Comparison of ENCODE assay signal across 9 cellular contexts in genomic region chr16:49859139-49859947, GRCh38. TPM values are rescaled to one million over a fixed set of nuclear protein-coding genes. Genes with fewer than 3 reads are reported as not detected.
DNase-seq lines count a peak whose midpoint lies in the region; ATAC-seq and TF ChIP-seq lines count a peak whose summit lies in the region.
"Had no signal": no experiment of that assay in that cellular context is flagged by ENCODE, and none has a peak within 500 bp of the region (broad histone marks: within the 10 kb centered on the region; RNA-seq: fewer than 3 reads in every experiment).

No MANE protein-coding gene starts in this region.

- H3K79me2 ChIP-seq in fibroblast of lung (ENCODE audit: control insufficient read depth, insufficient read depth, low read length), result no peaks in the 10 kb centered on the region

- peaks cover 13% of the 10 kb centered on the region for H3K4me1 Mint-ChIP-seq in nephron progenitor cell

- H3K4me2 ChIP-seq in BLaER1 treated with 17β-estradiol and CSF1 and Interleukin-3, amounts not matched to agents 10 nM and 100 nM, result peak overlapping the region; percentile 79 to 100 (median 99)
- peak overlapping the region; percentile 35 for H3K4me2 ChIP-seq in fibroblast of lung (ENCODE audit: extremely low read depth, insufficient read depth, low read length)

- no peaks in the 10 kb centered on the region for H3K36me3 Mint-ChIP-seq in nephron progenitor cell (ENCODE audit: low read depth)

- no peaks in the 10 kb centered on the region for H3K27me3 Mint-ChIP-seq in nephron progenitor cell (ENCODE audit: low read depth, poor library complexity)

- H3K9me3 ChIP-seq in BLaER1 treated with 17β-estradiol and CSF1 and Interleukin-3, amounts not matched to agents 10 nM and 100 nM (replicated peaks in 1 of 11), result no peaks in the 10 kb centered on the region
- H3K9me3 ChIP-seq in NT2/D1 (ENCODE audit: insufficient read depth, low read length) (no peaks in the 10 kb centered on the region), fibroblast of lung (ENCODE audit: control insufficient read depth, insufficient read depth, low read depth, low read length) (no peaks in the 10 kb centered on the region)
- H3K9me3 ChIP-seq: SK-N-SH had no signal

- TF ChIP-seq CTCF in fibroblast of lung (conservative IDR thresholded peaks at IDR 0.05 in 1 of 2, IDR thresholded peaks at IDR 0.05 in 1 of 2; ENCODE audit: low read depth in 1 of 2, low read length in 2 of 2) (no peak), nephron progenitor cell (IDR thresholded peaks at IDR 0.05) (no peak)

- peak overlapping the region; percentile 61 to 97 (median 95); a peak in 21 of 22 replicates for H3K9ac ChIP-seq in BLaER1 treated with 17β-estradiol and CSF1 and Interleukin-3, amounts not matched to agents 10 nM and 100 nM
- H3K9ac ChIP-seq in NT2/D1 (ENCODE audit: insufficient read length, low read depth) (peak overlapping the region; percentile 95), fibroblast of lung (ENCODE audit: insufficient read depth, low read length) (no peak overlapping the region)
- H3K9ac ChIP-seq: SK-N-SH had no signal

- no peak overlapping the region for H2AFZ ChIP-seq in fibroblast of lung (ENCODE audit: low read length)

- peak overlapping the region; percentile 79 for H3K4me3 Mint-ChIP-seq in nephron progenitor cell

- H3K4me3 ChIP-seq in BLaER1 treated with 17β-estradiol and CSF1 and Interleukin-3, amounts not matched to agents 10 nM and 100 nM, result peak overlapping the region; percentile 73 to 87 (median 79)
- H3K4me3 ChIP-seq in NT2/D1 (ENCODE audit: insufficient read length, low read depth) (peak overlapping the region; percentile 72), fibroblast of lung (replicated peaks in 1 of 4; ENCODE audit: control extremely low read depth in 1 of 4, insufficient read depth in 1 of 4, low read depth in 3 of 4, low read length in 4 of 4) (peak overlapping the region; percentile 7 to 35 (median 22))

- H3K27ac ChIP-seq in BLaER1 treated with 17β-estradiol and CSF1 and Interleukin-3, amounts not matched to agents 10 nM and 100 nM, result peak overlapping the region in 9 of 11 experiments; percentile 42 to 75 (median 62); a peak in 18 of 22 replicates
- no peak overlapping the region for H3K27ac ChIP-seq in fibroblast of lung (ENCODE audit: insufficient read depth, low read length)

- H3K4me1 ChIP-seq in BLaER1 treated with 17β-estradiol and CSF1 and Interleukin-3, amounts not matched to agents 10 nM and 100 nM, result peaks cover 5 to 44% (median 38%) of the 10 kb centered on the region in 10 experiments
- H3K4me1 ChIP-seq in NT2/D1 (ENCODE audit: insufficient read depth, insufficient read length), result peaks cover 6% of the 10 kb centered on the region
- H3K4me1 ChIP-seq in fibroblast of lung (ENCODE audit: control insufficient read depth, extremely low read depth, insufficient read depth, low read length), result no peaks in the 10 kb centered on the region

- H3K9me3 Mint-ChIP-seq in nephron progenitor cell, result no peaks in the 10 kb centered on the region

- H3K27me3 ChIP-seq in BLaER1 treated with 17β-estradiol and CSF1 and Interleukin-3, amounts not matched to agents 10 nM and 100 nM, result peaks cover 0 to 25% (median 9%) of the 10 kb centered on the region in 11 experiments; a peak in 13 of 22 replicates
- H3K27me3 ChIP-seq in NT2/D1 (ENCODE audit: insufficient read depth, insufficient read length), result peaks cover 8% of the 10 kb centered on the region
- H3K27me3 ChIP-seq in fibroblast of lung (ENCODE audit: control insufficient read depth, insufficient read depth, low read length), result peaks cover 20% of the 10 kb centered on the region

- no peak for ATAC-seq in HG03097 (IDR thresholded peaks at IDR 0.05; ENCODE audit: low FRiP score, unreplicated experiment)

- no peaks in the 10 kb centered on the region for H3K36me3 ChIP-seq in BLaER1 treated with 17β-estradiol and CSF1 and Interleukin-3, amounts not matched to agents 10 nM and 100 nM
- H3K36me3 ChIP-seq in NT2/D1 (ENCODE audit: insufficient read depth, insufficient read length, low read length), result no peaks in the 10 kb centered on the region
- H3K36me3 ChIP-seq in fibroblast of lung (ENCODE audit: control insufficient read depth, insufficient read depth, low read length), result no peaks in the 10 kb centered on the region

- peaks cover 0 to 7% (median 0%) of the 10 kb centered on the region in 11 experiments; a peak in 3 of 22 replicates for H4K20me1 ChIP-seq in BLaER1 treated with 17β-estradiol and CSF1 and Interleukin-3, amounts not matched to agents 10 nM and 100 nM
- no peaks in the 10 kb centered on the region for H4K20me1 ChIP-seq in fibroblast of lung (ENCODE audit: control insufficient read depth, extremely low read depth, insufficient read depth, low read length)

- DNase-seq in NT2/D1 (ENCODE audit: low read depth, low spot score), result no peak
- DNase-seq in fibroblast of lung (ENCODE audit: low read depth in 2 of 2), result peak in 1 of 2 donors; percentile 37
- DNase-seq in nephron progenitor cell, result peak; percentile 66
- no peak for DNase-seq in NCI-H187 (lab: John Stamatoyannopoulos, UW)
- no peak for DNase-seq in NCI-H146 (lab: John Stamatoyannopoulos, UW)
- DNase-seq in GF-D8 (lab: John Stamatoyannopoulos, UW), result no peak

- peak overlapping the region; percentile 72 for H3K27ac Mint-ChIP-seq in nephron progenitor cell

RNA-seq across cellular contexts. Expression of gene ZNF423, which starts 3.4 kb away (rescaled TPM):
- total RNA-seq in fibroblast of lung, result 0.17 and 0.77 TPM in 2 replicates
- polyA plus RNA-seq in fibroblast of lung, result 0.07 and 0.24 TPM in 2 replicates
- polyA plus RNA-seq in fibroblast of lung (2012), result 0.15 and 0.31 TPM in 2 replicates
- 1.3 and 1.8 TPM in 2 replicates for polyA minus RNA-seq in fibroblast of lung (ENCODE audit: low replicate concordance)

Comparison
In these comparisons a context has a peak if more than half of its experiments do, and no peak if none do; other contexts are left out.
1. H3K4me3 ChIP-seq: peak in every context shown above with its lines; median percentile 79 in BLaER1 treated with 17β-estradiol and CSF1 and Interleukin-3, amounts not matched to agents 10 nM and 100 nM; 72 in NT2/D1; 22 in fibroblast of lung.